ENCODE assay signal across 8 cellular contexts in the genomic region with DNA sequence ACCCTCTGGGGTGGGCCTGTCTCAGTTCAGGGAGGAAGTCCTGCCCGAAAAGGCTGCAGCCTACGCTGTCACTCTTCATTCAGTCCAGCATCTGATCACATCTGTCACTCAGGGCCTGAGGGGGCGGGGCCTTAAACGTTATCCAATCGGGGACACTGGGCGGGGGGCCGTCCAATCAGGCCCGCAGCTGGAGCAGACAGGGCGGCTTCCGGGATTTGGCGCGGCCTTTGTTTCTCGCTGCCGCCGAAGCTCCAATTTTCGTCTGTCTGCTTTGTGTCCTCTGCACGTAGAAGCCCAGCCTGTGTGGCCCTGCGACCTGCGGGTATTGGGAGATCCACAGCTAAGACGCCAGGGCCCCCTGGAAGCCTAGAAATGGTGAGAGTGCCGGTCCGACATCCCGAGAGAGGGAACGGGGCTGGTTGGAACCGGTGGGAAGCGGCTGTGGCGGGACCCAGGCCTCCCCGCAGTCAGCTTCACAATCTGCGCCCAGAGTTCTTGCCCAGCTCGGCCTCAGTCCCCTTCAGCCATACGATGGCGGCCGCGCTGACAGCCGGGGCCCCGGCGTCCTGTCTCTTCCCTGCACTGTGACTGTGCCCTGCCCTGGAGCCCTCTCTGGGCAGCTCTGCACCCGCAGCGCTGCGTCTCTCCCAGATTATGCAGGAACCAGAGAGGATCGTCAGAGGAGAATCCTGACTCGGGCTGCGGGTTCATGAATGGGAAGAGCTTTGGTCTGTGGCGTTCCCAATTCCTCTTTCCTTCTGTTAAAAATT. TPM values are rescaled to one million over a fixed set of nuclear protein-coding genes. Genes with fewer than 3 reads are reported as not detected.
A peak's percentile ranks its signal among the peaks of the same experiment; 100 is the strongest.
DNase-seq lines count a peak whose midpoint lies in the region; ATAC-seq and TF ChIP-seq lines count a peak whose summit lies in the region.

A gene (plus strand): TSS at position 224 of the 770 bp plus-strand sequence. CDS start 149 bp downstream, at position 373.

- no peaks in the 10 kb centered on the region for H3K4me1 Mint-ChIP-seq in MCF 10A (ENCODE audit: insufficient read depth, unreplicated experiment)

- H3K27me3 ChIP-seq in HUES64 (ENCODE audit: insufficient read depth, low read length), result no peaks in the 10 kb centered on the region
- H3K27me3 ChIP-seq in brain microvascular endothelial cell (replicated peaks), result no peaks in the 10 kb centered on the region
- H3K27me3 ChIP-seq in iPS-20b (ENCODE audit: insufficient read depth, low read length), result no peaks in the 10 kb centered on the region
- H3K27me3 ChIP-seq in skeletal muscle satellite cell (ENCODE audit: control insufficient read depth, insufficient read depth, low read length), result no peaks in the 10 kb centered on the region

- H3K9ac ChIP-seq in HUES64 (ENCODE audit: low read depth, low read length) (peak within 1 kb of the TSS; percentile 98), iPS-20b (ENCODE audit: low read depth, low read length) (peak within 1 kb of the TSS; percentile 95), skeletal muscle satellite cell (ENCODE audit: low read depth, low read length) (peak within 1 kb of the TSS; percentile 93)

- in situ Hi-C loops in T47D (cut with HindIII; ENCODE audit: low pct_unique_long_range_greater_than_20kb, low sequenced_read_pairs) (no loop called here), brain microvascular endothelial cell (cut with HindIII; ENCODE audit: low pct_ligation_motif_present, low sequenced_read_pairs) (no loop called here)

- H3K4me2 ChIP-seq in skeletal muscle satellite cell (ENCODE audit: low read length), result peak within 1 kb of the TSS; percentile 91

- POLR2A ChIA-PET in MCF 10A (lab: Yijun Ruan, JAX), result no interaction called here

- peak within 1 kb of the TSS; percentile 99 for H3K27ac ChIP-seq in HUES64 (ENCODE audit: low read depth, low read length)
- peak within 1 kb of the TSS; percentile 69 for H3K27ac ChIP-seq in brain microvascular endothelial cell
- peak within 1 kb of the TSS; percentile 93 for H3K27ac ChIP-seq in iPS-20b (ENCODE audit: low read length)

- intact Hi-C loops in MCF 10A (cut with micrococcal nuclease), result no loop called here

- peak within 1 kb of the TSS; percentile 81 for H3K4me3 ChIP-seq in HUES64 (ENCODE audit: low read length)
- peak within 1 kb of the TSS; percentile 79 for H3K4me3 ChIP-seq in brain microvascular endothelial cell (ENCODE audit: low read depth, low read length)
- H3K4me3 ChIP-seq in iPS-20b (ENCODE audit: low read length), result peak within 1 kb of the TSS; percentile 86
- H3K4me3 ChIP-seq in skeletal muscle satellite cell (ENCODE audit: low read length), result peak within 1 kb of the TSS; percentile 99

- BruUV-seq in MCF 10A (replicated peaks; lab: Mats Ljungman, UMichigan), result no TSS peak

- DNase-seq in T47D (ENCODE audit: low read depth in 1 of 2, low spot score in 1 of 2), result peak; percentile 43 to 81
- no peak for DNase-seq in MCF 10A (ENCODE audit: unreplicated experiment)
- peak in 3 of 5 donors; percentile 8 to 34 (median 12) for DNase-seq in T-helper 1 cell
- peak; percentile 89 for DNase-seq in brain microvascular endothelial cell

- H3K27me3 Mint-ChIP-seq in MCF 10A (ENCODE audit: insufficient read depth, unreplicated experiment), result no peaks in the 10 kb centered on the region

- H3K4me1 ChIP-seq in HUES64 (ENCODE audit: insufficient read depth, low read length) (peaks cover 13% of the 10 kb centered on the region), iPS-20b (ENCODE audit: insufficient read depth, low read length) (peaks cover 13% of the 10 kb centered on the region; the same call in 1 of the 2 replicates), skeletal muscle satellite cell (ENCODE audit: control insufficient read depth, insufficient read depth, low read length) (no peaks in the 10 kb centered on the region)

- H3K36me3 Mint-ChIP-seq in MCF 10A (ENCODE audit: insufficient read depth, unreplicated experiment), result no peaks in the 10 kb centered on the region

- H3K36me3 ChIP-seq in HUES64 (ENCODE audit: insufficient read depth, low read length), result peaks cover 22% of the 10 kb centered on the region
- H3K36me3 ChIP-seq in brain microvascular endothelial cell (replicated peaks), result no peaks in the 10 kb centered on the region
- peaks cover 23% of the 10 kb centered on the region for H3K36me3 ChIP-seq in iPS-20b (ENCODE audit: insufficient read depth, low read depth, low read length)
- no peaks in the 10 kb centered on the region for H3K36me3 ChIP-seq in skeletal muscle satellite cell (ENCODE audit: insufficient read depth, low read length)

- WGBS in HUES64, result 2% methylated on average over 43 of the region's 44 CpGs

- H3K4me3 Mint-ChIP-seq in MCF 10A (ENCODE audit: unreplicated experiment), result no peak within 1 kb of the TSS

- 0 out of 2 replicates have a peak, but pooled peaks cover 4% of the 10 kb centered on the region for H3K9me3 ChIP-seq in HUES64 (ENCODE audit: insufficient read depth, low read depth, low read length)
- H3K9me3 ChIP-seq in iPS-20b (ENCODE audit: insufficient read depth, low read depth, low read length), result no peaks in the 10 kb centered on the region
- no peaks in the 10 kb centered on the region for H3K9me3 ChIP-seq in skeletal muscle satellite cell (replicated peaks; ENCODE audit: low read length)

- no peak for ATAC-seq in GM18511 (IDR thresholded peaks at IDR 0.05; ENCODE audit: unreplicated experiment)

- TF ChIP-seq CTCF in MCF 10A (IDR thresholded peaks at IDR 0.05; ENCODE audit: unreplicated experiment) (no peak), brain microvascular endothelial cell (IDR thresholded peaks at IDR 0.05; ENCODE audit: low read depth, low read length, missing control alignments) (no peak)

- no peak within 1 kb of the TSS for H3K27ac Mint-ChIP-seq in MCF 10A (ENCODE audit: low read depth, unreplicated experiment)

- CTCF ChIA-PET in MCF 10A (lab: Yijun Ruan, JAX), result no interaction called here

- peaks cover 33% of the 10 kb centered on the region for H3K9me3 Mint-ChIP-seq in MCF 10A (ENCODE audit: unreplicated experiment)

RNA-seq across cellular contexts. Expression of the gene that starts here (rescaled TPM):
- not detected in 2 replicates for total RNA-seq in MCF 10A (2022)
- polyA plus RNA-seq in HUES64 (2013, experiment 1 of 2), result 13.3 TPM
- polyA plus RNA-seq in HUES64 (2013, experiment 2 of 2), result 18.0 TPM
- 2.0 and 2.4 TPM in 2 replicates for total RNA-seq in skeletal muscle satellite cell (2012; rRNA removed)
